9 cellular contexts compared by ENCODE assay signal in genomic region chr7:117385340-117386124, GRCh38. TPM values are rescaled to one million over a fixed set of nuclear protein-coding genes. Genes with fewer than 3 reads are reported as not detected.
DNase-seq lines count a peak whose midpoint lies in the region; ATAC-seq and TF ChIP-seq lines count a peak whose summit lies in the region.
"Had no signal": no experiment of that assay in that cellular context is flagged by ENCODE, and none has a peak within 500 bp of the region (broad histone marks: within the 10 kb centered on the region; RNA-seq: fewer than 3 reads in every experiment).

No MANE protein-coding gene starts in this region.

- H3K36me3 ChIP-seq in DOHH2 (ENCODE audit: control insufficient read depth, low read length) (no peaks in the 10 kb centered on the region), psoas muscle (ENCODE audit: insufficient read depth in 1 of 2, low read depth in 1 of 2) (no peaks in the 10 kb centered on the region)

- TF ChIP-seq CTCF in DOHH2 (IDR thresholded peaks at IDR 0.05; ENCODE audit: low read depth, low read length, poor library complexity, severe bottlenecking) (peak; percentile 68), chondrocyte (IDR thresholded peaks at IDR 0.05) (peak; percentile 88), psoas muscle (IDR thresholded peaks at IDR 0.05) (peak; percentile 15)

- peaks cover 3% of the 10 kb centered on the region for H3K4me1 Mint-ChIP-seq in chondrocyte (ENCODE audit: low read depth)
- no peaks in the 10 kb centered on the region for H3K4me1 Mint-ChIP-seq in activated CD8-positive, alpha-beta T cell treated with anti-CD3 and anti-CD28 coated beads, Interleukin-2, amount 10 ng/mL, durations not matched to agents 7 days and 5 days (ENCODE audit: low read depth)

- no peak for TF ChIP-seq POLR2A in GM18505 (IDR thresholded peaks at IDR 0.05; ENCODE audit: borderline replicate concordance, extremely low read depth, insufficient read depth, insufficient read length)

- WGBS in psoas muscle, 3 donors = 39 to 46% (median 42%) methylated on average over 7 of the region's 7 CpGs

- H3K4me1 ChIP-seq in DOHH2 (ENCODE audit: control insufficient read depth, low read length) (no peaks in the 10 kb centered on the region), psoas muscle (no peaks in the 10 kb centered on the region)

- H3K27ac ChIP-seq in DOHH2 (ENCODE audit: low read depth, low read length) (no peak overlapping the region), psoas muscle (no peak overlapping the region)

- CTCF ChIA-PET in activated CD8-positive, alpha-beta T cell treated with anti-CD3 and anti-CD28 coated beads, Interleukin-2, amount 10 ng/mL, durations not matched to agents 7 days and 5 days (lab: Charles Lee) = no interaction called here

- H3K4me3 Mint-ChIP-seq in chondrocyte (ENCODE audit: unreplicated experiment) = no peak overlapping the region
- no peak overlapping the region for H3K4me3 Mint-ChIP-seq in activated CD8-positive, alpha-beta T cell treated with anti-CD3 and anti-CD28 coated beads, Interleukin-2, amount 10 ng/mL, durations not matched to agents 7 days and 5 days

- no peaks in the 10 kb centered on the region for H3K79me2 ChIP-seq in DOHH2 (ENCODE audit: control insufficient read depth, low read length)

- H3K9me3 ChIP-seq in DOHH2 (ENCODE audit: control insufficient read depth, insufficient read depth, low read length) (no peaks in the 10 kb centered on the region), psoas muscle (no peaks in the 10 kb centered on the region)

- peak; percentile 57 for ATAC-seq in GM21528 (IDR thresholded peaks at IDR 0.05; ENCODE audit: low FRiP score, unreplicated experiment)
- no peak for ATAC-seq in psoas muscle
- ATAC-seq in activated CD8-positive, alpha-beta T cell treated with anti-CD3 and anti-CD28 coated beads, Interleukin-2, amount 10 ng/mL, durations not matched to agents 7 days and 5 days = no peak
- no peak for ATAC-seq in GM18505 (IDR thresholded peaks at IDR 0.05; ENCODE audit: unreplicated experiment)

- peaks cover 6% of the 10 kb centered on the region for H3K36me3 Mint-ChIP-seq in chondrocyte (ENCODE audit: low read depth)
- no peaks in the 10 kb centered on the region for H3K36me3 Mint-ChIP-seq in activated CD8-positive, alpha-beta T cell treated with anti-CD3 and anti-CD28 coated beads, Interleukin-2, amount 10 ng/mL, durations not matched to agents 7 days and 5 days (ENCODE audit: low read depth)

- H3K27me3 Mint-ChIP-seq in chondrocyte (ENCODE audit: low read depth) = peaks cover 12% of the 10 kb centered on the region
- no peaks in the 10 kb centered on the region for H3K27me3 Mint-ChIP-seq in activated CD8-positive, alpha-beta T cell treated with anti-CD3 and anti-CD28 coated beads, Interleukin-2, amount 10 ng/mL, durations not matched to agents 7 days and 5 days (ENCODE audit: low read depth)

- peak overlapping the region; percentile 26; the same call in 1 of the 2 replicates for H3K4me2 ChIP-seq in DOHH2 (ENCODE audit: low read length)

- H3K9me2 ChIP-seq in DOHH2 (replicated peaks; ENCODE audit: control insufficient read depth, low read length) = no peaks in the 10 kb centered on the region

- no peaks in the 10 kb centered on the region for H3F3A ChIP-seq in DOHH2 (ENCODE audit: control insufficient read depth, insufficient read depth)

- POLR2A ChIA-PET in activated CD8-positive, alpha-beta T cell treated with anti-CD3 and anti-CD28 coated beads, Interleukin-2, amount 10 ng/mL, durations not matched to agents 7 days and 5 days (lab: Charles Lee) = no interaction called here

- DNase-seq in NAMALWA (ENCODE audit: low spot score) (peak; percentile 57), chondrocyte (ENCODE audit: low spot score) (no peak), psoas muscle (no peak), islet precursor cell (no peak)
- no peak for DNase-seq in activated CD8-positive, alpha-beta T cell treated with anti-CD3 and anti-CD28 coated beads, Interleukin-2, amount 10 ng/mL, durations not matched to agents 7 days and 5 days

- no peak overlapping the region for H3K27ac Mint-ChIP-seq in chondrocyte (ENCODE audit: unreplicated experiment)
- no peak overlapping the region for H3K27ac Mint-ChIP-seq in activated CD8-positive, alpha-beta T cell treated with anti-CD3 and anti-CD28 coated beads, Interleukin-2, amount 10 ng/mL, durations not matched to agents 7 days and 5 days

- intact Hi-C loops in psoas muscle (cut with DNase I) = no loop called here

- H3K27me3 ChIP-seq in DOHH2 (ENCODE audit: control insufficient read depth, low read length) = no peaks in the 10 kb centered on the region; the same call in 1 of the 2 replicates
- H3K27me3 ChIP-seq in psoas muscle (ENCODE audit: insufficient read depth in 3 of 3, low read length in 2 of 3) = no peaks in the 10 kb centered on the region

- H3K4me3 ChIP-seq in DOHH2 (ENCODE audit: low read length) = no peak overlapping the region
- H3K4me3 ChIP-seq in psoas muscle = no peak overlapping the region

- no peaks in the 10 kb centered on the region for H4K20me1 ChIP-seq in DOHH2 (ENCODE audit: control insufficient read depth, insufficient read depth, low read depth, low read length)

- peaks cover 14% of the 10 kb centered on the region for H3K9me3 Mint-ChIP-seq in chondrocyte (ENCODE audit: low read depth)
- H3K9me3 Mint-ChIP-seq in activated CD8-positive, alpha-beta T cell treated with anti-CD3 and anti-CD28 coated beads, Interleukin-2, amount 10 ng/mL, durations not matched to agents 7 days and 5 days (ENCODE audit: insufficient read depth) = no peaks in the 10 kb centered on the region

RNA-seq across cellular contexts. Expression of gene ASZ1, which starts 41.8 kb away (rescaled TPM):
- total RNA-seq in chondrocyte (not detected in 3 replicates), psoas muscle (not detected)
- polyA plus RNA-seq in psoas muscle = not detected
- total RNA-seq in activated CD8-positive, alpha-beta T cell treated with anti-CD3 and anti-CD28 coated beads, Interleukin-2, amount 10 ng/mL, durations not matched to agents 7 days and 5 days = not detected
- total RNA-seq: mononuclear cell had no signal

Comparison
In these comparisons a context has a peak if more than half of its experiments do, and no peak if none do; other contexts are left out.
1. CTCF ChIP-seq: peak in every context shown above with its lines; median percentile 88 in chondrocyte; 68 in DOHH2; 15 in psoas muscle.